In the genomic region with DNA sequence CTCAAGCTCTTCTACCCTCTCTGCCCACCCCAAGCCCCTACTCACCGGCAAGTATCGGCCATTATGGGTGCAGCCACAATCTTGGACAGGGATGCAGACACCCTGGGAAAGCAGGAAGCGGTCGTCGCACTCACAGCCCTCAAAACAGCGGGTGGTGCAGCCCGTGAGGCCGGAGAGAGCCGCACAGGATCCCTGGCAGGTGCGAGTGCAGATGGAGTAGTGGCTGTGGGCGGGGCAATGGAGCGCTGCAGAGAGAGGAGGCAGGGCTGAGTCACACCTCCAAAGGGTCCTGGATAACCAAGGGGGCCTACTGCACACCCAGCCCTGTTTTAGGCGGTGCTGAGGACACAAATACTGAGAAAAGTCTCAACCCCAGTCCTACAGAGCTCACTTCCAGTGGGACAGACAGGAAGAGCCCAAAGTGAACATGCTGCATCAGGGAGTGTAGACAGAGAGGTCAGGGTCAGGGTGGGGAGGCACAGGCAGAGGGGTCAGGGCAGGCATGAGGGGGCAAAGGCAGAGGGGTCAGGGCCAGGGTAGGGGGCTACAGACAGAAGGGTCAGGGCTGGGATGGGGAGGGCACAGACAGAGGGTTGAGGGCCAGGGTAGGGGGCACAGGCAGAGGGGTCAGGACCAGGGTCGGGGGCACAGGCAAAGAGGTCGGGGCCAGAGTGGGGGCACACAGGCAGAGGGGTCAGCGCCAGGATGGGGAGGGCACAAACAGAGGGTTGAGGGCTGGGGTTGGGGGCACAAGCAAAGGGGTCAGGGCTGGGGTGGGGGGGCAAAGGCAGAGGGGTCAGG, we compare ENCODE assay signal across 1 cellular context.
TF ChIP-seq lines count a peak whose summit lies in the region.

No MANE protein-coding gene starts in this region.

TF ChIP-seq in HCT116, 20 proteins besides CTCF, POLR2A, EP300 and RAD21 (continued from another document):
- TF ChIP-seq, protein P1, sequence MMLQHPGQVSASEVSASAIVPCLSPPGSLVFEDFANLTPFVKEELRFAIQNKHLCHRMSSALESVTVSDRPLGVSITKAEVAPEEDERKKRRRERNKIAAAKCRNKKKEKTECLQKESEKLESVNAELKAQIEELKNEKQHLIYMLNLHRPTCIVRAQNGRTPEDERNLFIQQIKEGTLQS (IDR thresholded peaks at IDR 0.05) = no peak
- TF ChIP-seq EZH2 (IDR thresholded peaks at IDR 0.05) (no peak), SIN3A (IDR thresholded peaks at IDR 0.05; ENCODE audit: low read depth) (no peak), CEBPB (IDR thresholded peaks at IDR 0.05; ENCODE audit: low read depth) (no peak), YY1 (IDR thresholded peaks at IDR 0.05; ENCODE audit: extremely low read depth, insufficient replicate concordance, low read depth, low read length) (no peak), FOSL1 (IDR thresholded peaks at IDR 0.05; ENCODE audit: low read depth) (no peak)
- TF ChIP-seq, protein P2, sequence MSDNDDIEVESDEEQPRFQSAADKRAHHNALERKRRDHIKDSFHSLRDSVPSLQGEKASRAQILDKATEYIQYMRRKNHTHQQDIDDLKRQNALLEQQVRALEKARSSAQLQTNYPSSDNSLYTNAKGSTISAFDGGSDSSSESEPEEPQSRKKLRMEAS (IDR thresholded peaks at IDR 0.05) = no peak
- TF ChIP-seq, protein P3, sequence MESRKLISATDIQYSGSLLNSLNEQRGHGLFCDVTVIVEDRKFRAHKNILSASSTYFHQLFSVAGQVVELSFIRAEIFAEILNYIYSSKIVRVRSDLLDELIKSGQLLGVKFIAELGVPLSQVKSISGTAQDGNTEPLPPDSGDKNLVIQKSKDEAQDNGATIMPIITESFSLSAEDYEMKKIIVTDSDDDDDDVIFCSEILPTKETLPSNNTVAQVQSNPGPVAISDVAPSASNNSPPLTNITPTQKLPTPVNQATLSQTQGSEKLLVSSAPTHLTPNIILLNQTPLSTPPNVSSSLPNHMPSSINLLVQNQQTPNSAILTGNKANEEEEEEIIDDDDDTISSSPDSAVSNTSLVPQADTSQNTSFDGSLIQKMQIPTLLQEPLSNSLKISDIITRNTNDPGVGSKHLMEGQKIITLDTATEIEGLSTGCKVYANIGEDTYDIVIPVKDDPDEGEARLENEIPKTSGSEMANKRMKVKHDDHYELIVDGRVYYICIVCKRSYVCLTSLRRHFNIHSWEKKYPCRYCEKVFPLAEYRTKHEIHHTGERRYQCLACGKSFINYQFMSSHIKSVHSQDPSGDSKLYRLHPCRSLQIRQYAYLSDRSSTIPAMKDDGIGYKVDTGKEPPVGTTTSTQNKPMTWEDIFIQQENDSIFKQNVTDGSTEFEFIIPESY (IDR thresholded peaks at IDR 0.05; ENCODE audit: extremely low read depth, insufficient replicate concordance, low read length) = no peak
